ENCODE assay signal across 17 cellular contexts in the genomic region with DNA sequence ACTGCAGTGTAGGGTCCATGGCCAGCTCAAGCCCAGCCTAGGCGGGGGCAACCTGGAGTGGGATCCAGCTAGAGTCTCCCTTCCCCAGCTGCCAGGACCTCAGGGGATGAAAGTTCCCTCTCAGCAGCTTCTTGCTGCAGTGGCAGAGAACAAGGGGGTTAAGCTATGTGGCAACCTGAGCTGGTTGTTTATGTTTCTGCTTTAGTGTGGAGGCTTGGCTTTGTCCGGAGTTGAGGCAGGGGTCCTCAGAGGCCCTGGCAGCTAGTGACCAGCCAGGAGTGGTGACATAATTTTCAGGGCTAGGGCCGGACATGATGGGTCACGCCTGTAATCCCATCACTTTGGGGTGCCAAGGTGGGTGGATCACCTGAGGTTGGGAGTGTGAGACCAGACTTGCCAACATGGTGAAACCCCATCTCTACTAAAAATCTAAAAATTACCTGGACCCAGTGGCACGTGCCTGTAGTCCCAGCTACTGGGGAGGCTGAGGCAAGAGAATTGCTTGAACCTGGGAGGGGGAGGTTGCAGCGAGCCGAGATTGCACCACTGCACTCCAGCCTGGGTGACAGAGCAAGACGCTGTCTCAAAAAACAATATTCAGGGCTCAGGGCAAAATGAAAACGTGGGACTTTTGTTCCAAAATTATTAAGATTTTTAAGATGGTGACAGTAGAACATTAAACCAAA. TPM values are rescaled to one million over a fixed set of nuclear protein-coding genes. Genes with fewer than 3 reads are reported as not detected.
"Had no signal": no experiment of that assay in that cellular context is flagged by ENCODE, and none has a peak within 500 bp of the region (broad histone marks: within the 10 kb centered on the region; RNA-seq: fewer than 3 reads in every experiment).

No MANE protein-coding gene starts in this region.

- ATAC-seq: activated T-helper 17 cell treated with anti-CD3 and anti-CD28 coated beads, Interleukin-2, amount 50 U/mL, for 72 hours had no signal

- H3K27ac ChIP-seq: SK-N-MC had no signal

- H3K9me3 ChIP-seq: esophagus muscularis mucosa had no signal

- DNase-seq: activated CD4-positive, alpha-beta T cell treated with anti-CD3 and anti-CD28 coated beads for 1 hour; activated CD4-positive, alpha-beta T cell treated with anti-CD3 and anti-CD28 coated beads, Interleukin-2, amount 50 U/mL, for 4 hours; activated naive CD4-positive, alpha-beta T cell treated with anti-CD3 and anti-CD28 coated beads, Interleukin-2, amount 10 ng/mL, durations not matched to agents 7 days and 5 days; dorsolateral prefrontal cortex; hippocampal formation; posterior cingulate gyrus; retina; stimulated activated CD4-positive, alpha-beta T cell treated with anti-CD3 and anti-CD28 coated beads, Interleukin-15, amount 100 ng/mL, for 24 hours; stimulated activated CD4-positive, alpha-beta T cell treated with anti-CD3 and anti-CD28 coated beads, Interleukin-4, amount 100 ng/mL, for 1 hour; stimulated activated naive CD4-positive, alpha-beta T cell; trophoblast cell had no signal

- H3K27me3 ChIP-seq: dorsolateral prefrontal cortex, esophagus muscularis mucosa had no signal

- FAIRE-seq: astrocyte, keratinocyte had no signal

- H3K4me3 ChIP-seq: dorsolateral prefrontal cortex, esophagus muscularis mucosa, SK-N-MC, skin epidermis had no signal

- H3K36me3 ChIP-seq: esophagus muscularis mucosa had no signal

RNA-seq across cellular contexts. Expression of a gene that starts 38.5 kb away (rescaled TPM):
- polyA plus RNA-seq: keratinocyte had no signal
